13 cellular contexts compared by ENCODE assay signal in the genomic region with DNA sequence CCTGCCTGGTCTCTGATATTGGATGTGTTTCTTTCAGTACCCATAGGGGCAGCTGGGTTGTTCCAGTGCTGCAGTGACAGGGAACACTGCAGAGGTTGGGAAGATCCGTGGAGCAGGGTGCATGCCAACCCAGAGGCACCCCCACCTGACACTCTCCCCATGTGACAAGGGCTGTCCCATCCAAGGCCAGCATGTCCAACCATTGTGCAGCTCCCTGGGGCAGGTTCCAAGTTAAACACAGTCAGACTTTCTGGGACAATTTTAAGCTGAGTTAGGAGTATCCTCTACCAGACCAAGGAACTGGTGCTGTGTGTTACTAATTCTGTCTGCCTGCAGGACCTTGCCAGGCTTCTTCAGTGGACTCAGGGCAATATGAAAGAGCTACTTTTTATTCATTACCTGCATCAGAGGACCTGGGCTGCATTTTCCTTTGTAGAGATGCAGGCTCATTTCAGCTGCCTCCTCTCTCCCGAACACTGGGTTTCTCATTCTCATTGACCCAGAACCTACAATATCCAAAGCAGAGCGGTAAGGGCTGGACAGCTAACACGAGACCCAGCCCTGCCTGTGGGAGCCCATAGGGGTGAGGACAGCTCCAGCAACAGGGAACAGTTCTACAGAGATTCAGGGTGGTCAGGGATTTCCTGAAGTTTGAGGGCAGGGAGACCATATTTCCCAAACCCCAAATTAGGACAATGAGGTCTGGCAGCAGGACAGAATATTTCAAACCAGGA.
DNase-seq lines count a peak whose midpoint lies in the region; ATAC-seq and TF ChIP-seq lines count a peak whose summit lies in the region.
"Had no signal": no experiment of that assay in that cellular context is flagged by ENCODE, and none has a peak within 500 bp of the region (broad histone marks: within the 10 kb centered on the region; RNA-seq: fewer than 3 reads in every experiment).

No MANE protein-coding gene starts in this region.

- H3K27me3 ChIP-seq in cardiac muscle cell (no peaks in the 10 kb centered on the region), right atrium auricular region (no peaks in the 10 kb centered on the region), neural progenitor cell (no peaks in the 10 kb centered on the region), vagina (no peaks in the 10 kb centered on the region)

- no peak for TF ChIP-seq POLR2A in vagina (IDR thresholded peaks at IDR 0.05)

- H3K36me3 ChIP-seq in cardiac muscle cell = no peaks in the 10 kb centered on the region
- no peaks in the 10 kb centered on the region for H3K36me3 ChIP-seq in right atrium auricular region
- no peaks in the 10 kb centered on the region for H3K36me3 ChIP-seq in neural progenitor cell
- no peaks in the 10 kb centered on the region for H3K36me3 ChIP-seq in vagina

- DNase-seq in cardiac muscle cell (ENCODE audit: low read depth in 1 of 2, low spot score in 1 of 2) = peak in 1 of 2 donors; percentile 21
- DNase-seq in right atrium auricular region (ENCODE audit: low spot score) = peak; percentile 57
- peak; percentile 1 for DNase-seq in neural progenitor cell (ENCODE audit: low spot score)
- peak; percentile 78 to 92 for DNase-seq in vagina (ENCODE audit: extremely low spot score in 2 of 2)
- DNase-seq in dedifferentiated amniotic fluid mesenchymal stem cell (ENCODE audit: extremely low spot score) = no peak
- DNase-seq: CD8-positive, alpha-beta memory T cell; KG1; NCI-H1105 treated with DMSO at 0.1 percent for 48 hours; NCI-H1694 treated with DMSO at 0.1 percent for 48 hours; NCI-H82; SIG-M5 had no signal

- H3F3A ChIP-seq in neural progenitor cell (ENCODE audit: low read depth) = no peaks in the 10 kb centered on the region

- peaks cover 22% of the 10 kb centered on the region for H3K9me3 Mint-ChIP-seq in neural progenitor cell

- ATAC-seq in GM18909 (IDR thresholded peaks at IDR 0.05; ENCODE audit: poor library complexity, unreplicated experiment) (no peak), HG03354 (IDR thresholded peaks at IDR 0.05; ENCODE audit: poor library complexity, severe bottlenecking, unreplicated experiment) (no peak)

- no peak for TF ChIP-seq CTCF in cardiac muscle cell (IDR thresholded peaks at IDR 0.05; ENCODE audit: low read depth, low read length)
- no peak for TF ChIP-seq CTCF in right atrium auricular region (IDR thresholded peaks at IDR 0.05)
- no peak for TF ChIP-seq CTCF in neural progenitor cell (IDR thresholded peaks at IDR 0.05)
- TF ChIP-seq CTCF in vagina (IDR thresholded peaks at IDR 0.05) = no peak

- H3K4me1 Mint-ChIP-seq in neural progenitor cell = peaks cover 23% of the 10 kb centered on the region
- H3K4me1 Mint-ChIP-seq: CD8-positive, alpha-beta memory T cell had no signal

- H3K27me3 Mint-ChIP-seq in neural progenitor cell (ENCODE audit: insufficient read depth, low read depth) = peaks cover 7% of the 10 kb centered on the region

- intact Hi-C loops in vagina (cut with DNase I) = no loop called here

- H3K4me2 ChIP-seq in neural progenitor cell = no peak overlapping the region

- H3K4me3 Mint-ChIP-seq in neural progenitor cell = no peak overlapping the region
- H3K4me3 Mint-ChIP-seq: CD8-positive, alpha-beta memory T cell had no signal

- no peak overlapping the region for H3K27ac Mint-ChIP-seq in neural progenitor cell
- H3K27ac Mint-ChIP-seq: CD8-positive, alpha-beta memory T cell had no signal

- H3K9ac ChIP-seq in neural progenitor cell = no peak overlapping the region

- H4K20me1 ChIP-seq in neural progenitor cell (ENCODE audit: low read depth) = no peaks in the 10 kb centered on the region

- H3K4me3 ChIP-seq in cardiac muscle cell (no peak overlapping the region), right atrium auricular region (no peak overlapping the region), neural progenitor cell (no peak overlapping the region), vagina (no peak overlapping the region)

- H3K4me1 ChIP-seq in cardiac muscle cell (ENCODE audit: low read depth) (peaks cover 39% of the 10 kb centered on the region), right atrium auricular region (peaks cover 0 to 31% of the 10 kb centered on the region in 2 donors), neural progenitor cell (peaks cover 13% of the 10 kb centered on the region), vagina (no peaks in the 10 kb centered on the region)

- peaks cover 22% of the 10 kb centered on the region for H3K36me3 Mint-ChIP-seq in neural progenitor cell
- H3K36me3 Mint-ChIP-seq: CD8-positive, alpha-beta memory T cell had no signal

- no peak overlapping the region for H2AFZ ChIP-seq in neural progenitor cell (replicated peaks)

- H3K9me3 ChIP-seq in cardiac muscle cell (ENCODE audit: low read depth) = no peaks in the 10 kb centered on the region
- H3K9me3 ChIP-seq in right atrium auricular region = no peaks in the 10 kb centered on the region
- no peaks in the 10 kb centered on the region for H3K9me3 ChIP-seq in neural progenitor cell (ENCODE audit: low read depth)
- H3K9me3 ChIP-seq in vagina = no peaks in the 10 kb centered on the region

- H3K27ac ChIP-seq in cardiac muscle cell = peak overlapping the region; percentile 95
- peak overlapping the region; percentile 8 to 21 for H3K27ac ChIP-seq in right atrium auricular region
- no peak overlapping the region for H3K27ac ChIP-seq in neural progenitor cell
- H3K27ac ChIP-seq in vagina = no peak overlapping the region

- no peaks in the 10 kb centered on the region for H3K79me2 ChIP-seq in neural progenitor cell (ENCODE audit: low read depth)

Comparison
In these comparisons a context has a peak if more than half of its experiments do, and no peak if none do; other contexts are left out.
1. H3K27ac ChIP-seq: peak in cardiac muscle cell (single experiment) and right atrium auricular region (2 of 2); none in neural progenitor cell (single experiment) and vagina (single experiment).